ENCODE assay signal across 8 cellular contexts in the genomic region with DNA sequence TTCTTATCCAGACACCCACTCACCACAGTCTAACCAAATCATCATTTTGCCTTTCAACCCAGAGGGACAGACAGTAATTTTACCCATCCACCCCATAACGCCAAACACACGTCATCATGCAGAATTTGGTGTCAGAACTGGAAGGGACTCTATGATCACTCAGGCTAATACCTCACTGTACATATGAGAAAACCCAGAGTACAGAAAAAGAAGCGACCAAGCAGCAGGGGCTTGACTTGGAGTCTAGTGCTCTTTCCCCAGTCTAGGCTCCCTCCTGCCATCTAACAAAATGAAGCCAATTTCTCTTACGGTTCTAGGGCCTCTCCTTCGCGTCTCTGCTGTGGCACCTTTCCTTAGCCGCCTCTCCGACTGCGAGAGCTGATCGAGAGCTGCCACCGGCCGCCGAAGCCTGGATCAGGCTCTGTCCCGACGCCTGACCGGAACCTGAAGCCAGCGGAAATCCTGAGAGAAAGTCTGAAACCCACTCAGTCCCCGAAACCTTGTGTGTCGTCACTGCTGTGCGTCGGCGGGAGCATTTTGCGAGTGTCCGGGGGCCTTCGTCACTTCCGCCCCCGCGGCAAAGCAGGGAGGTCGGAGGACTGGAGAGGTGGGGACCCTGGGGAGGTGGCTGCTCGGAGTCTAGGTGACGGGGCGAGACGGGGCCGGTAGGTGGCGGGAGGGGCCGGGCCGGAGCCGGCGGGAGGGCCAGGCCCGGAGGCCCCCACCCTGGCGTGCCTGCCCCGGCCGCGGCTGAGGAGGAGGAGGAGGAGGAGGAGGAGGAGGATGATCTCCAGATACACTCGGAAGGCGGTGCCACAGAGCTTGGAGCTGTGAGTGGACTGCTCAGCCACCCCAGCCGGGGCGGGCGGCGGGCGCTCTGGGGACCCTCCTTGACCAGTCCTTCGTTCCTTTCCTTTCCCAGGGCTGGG. TPM values are rescaled to one million over a fixed set of nuclear protein-coding genes. Genes with fewer than 3 reads are reported as not detected.
DNase-seq lines count a peak whose midpoint lies in the region; ATAC-seq and TF ChIP-seq lines count a peak whose summit lies in the region.

Gene ECD, minus strand, starts transcription at position 452 of the 929 bp plus-strand sequence. CDS start 4,071 bp downstream, outside the sequence.
Gene FAM149B1, plus strand, starts transcription at position 563 of the 929 bp plus-strand sequence. Its CDS starts 221 bp downstream, at position 784.

- H3K9ac ChIP-seq in SK-N-MC (ENCODE audit: insufficient read length), result peak within 1 kb of the TSS; percentile 91

- TF ChIP-seq POLR2A in gastroesophageal sphincter (IDR thresholded peaks at IDR 0.05), result peak; percentile 93 to 94

- H3K9me3 Mint-ChIP-seq in activated naive CD4-positive, alpha-beta T cell treated with anti-CD3 and anti-CD28 coated beads, Interleukin-2, amount 10 ng/mL, durations not matched to agents 7 days and 5 days, result no peaks in the 10 kb centered on the region

- H3K36me3 ChIP-seq in SK-N-MC (ENCODE audit: insufficient read depth, low read length) (peaks cover 9% of the 10 kb centered on the region; the same call in 1 of the 2 replicates), gastroesophageal sphincter (peaks cover 0 to 13% of the 10 kb centered on the region in 2 donors), neutrophil (peaks cover 9% of the 10 kb centered on the region)

- WGBS in gastroesophageal sphincter (ENCODE audit: low coverage in 1 of 2), 2 donors, result 0% methylated on average over 4 to 10 of the region's 52 CpGs

- H3K27ac ChIP-seq in SK-N-MC (peak within 1 kb of the TSS; percentile 68; the same call in 1 of the 2 replicates), gastroesophageal sphincter (peak within 1 kb of the TSS; percentile 91 to 98 (median 97)), neutrophil (peak within 1 kb of the TSS; percentile 93), substantia nigra (ENCODE audit: low read depth, low read length, poor library complexity, severe bottlenecking) (peak within 1 kb of the TSS; percentile 82)

- peak; percentile 99 for ATAC-seq in gastroesophageal sphincter

- no peak for TF ChIP-seq EP300 in gastroesophageal sphincter (IDR thresholded peaks at IDR 0.05)

- no peaks in the 10 kb centered on the region for H3K9me3 ChIP-seq in SK-N-MC (ENCODE audit: low read depth, low read length)
- no peaks in the 10 kb centered on the region for H3K9me3 ChIP-seq in gastroesophageal sphincter
- no peaks in the 10 kb centered on the region for H3K9me3 ChIP-seq in neutrophil

- H3K4me3 ChIP-seq in SK-N-MC (peak within 1 kb of the TSS; percentile 90), gastroesophageal sphincter (peak within 1 kb of the TSS; percentile 87 to 95), neutrophil (ENCODE audit: low read depth in 1 of 2, low read length in 1 of 2) (peak within 1 kb of the TSS; percentile 79 to 82)

- peak within 1 kb of the TSS; percentile 99 for H3K27ac Mint-ChIP-seq in activated naive CD4-positive, alpha-beta T cell treated with anti-CD3 and anti-CD28 coated beads, Interleukin-2, amount 10 ng/mL, durations not matched to agents 7 days and 5 days

- peak within 1 kb of the TSS; percentile 99 for H3K4me3 Mint-ChIP-seq in activated naive CD4-positive, alpha-beta T cell treated with anti-CD3 and anti-CD28 coated beads, Interleukin-2, amount 10 ng/mL, durations not matched to agents 7 days and 5 days

- CTCF ChIA-PET in HEK293T (lab: Yijun Ruan, JAX), result interaction anchor here (1.4 kb wide), 1 partner anchor 9 kb away, joined by 7 read pairs; no protein-coding TSS in a partner anchor
- CTCF ChIA-PET in activated naive CD4-positive, alpha-beta T cell treated with anti-CD3 and anti-CD28 coated beads, Interleukin-2, amount 10 ng/mL, durations not matched to agents 7 days and 5 days (lab: Charles Lee), result interaction anchor here (1.0 to 1.7 kb wide), 3 partner anchors 7 to 71 kb away, joined by 3 to 10 read pairs (median 6); partner anchors contain the start of gene P4HA1

- DNase-seq in GM04503 (ENCODE audit: low read depth) (peak; percentile 74), HEK293T (ENCODE audit: extremely low spot score) (peak; percentile 89), MV-4-11 (lab: John Stamatoyannopoulos, UW) (peak; percentile 86), SK-N-MC (ENCODE audit: low read depth, low spot score) (no peak), substantia nigra (lab: John Stamatoyannopoulos, UW) (peak; percentile 55 to 96 (median 89))
- peak; percentile 95 for DNase-seq in activated naive CD4-positive, alpha-beta T cell treated with anti-CD3 and anti-CD28 coated beads, Interleukin-2, amount 10 ng/mL, durations not matched to agents 7 days and 5 days

- H3K27me3 Mint-ChIP-seq in activated naive CD4-positive, alpha-beta T cell treated with anti-CD3 and anti-CD28 coated beads, Interleukin-2, amount 10 ng/mL, durations not matched to agents 7 days and 5 days, result peaks cover 3% of the 10 kb centered on the region

- no peaks in the 10 kb centered on the region for H3K27me3 ChIP-seq in gastroesophageal sphincter
- no peaks in the 10 kb centered on the region for H3K27me3 ChIP-seq in neutrophil

- H3K4me1 ChIP-seq in gastroesophageal sphincter (peaks cover 5 to 60% (median 6%) of the 10 kb centered on the region in 3 donors), neutrophil (ENCODE audit: control insufficient read depth in 1 of 2, insufficient read depth in 1 of 2, low read depth in 1 of 2, low read length in 1 of 2) (peaks cover 13 to 18% of the 10 kb centered on the region in 2 experiments)

- H3K36me3 Mint-ChIP-seq in activated naive CD4-positive, alpha-beta T cell treated with anti-CD3 and anti-CD28 coated beads, Interleukin-2, amount 10 ng/mL, durations not matched to agents 7 days and 5 days, result peaks cover 19% of the 10 kb centered on the region

- POLR2A ChIA-PET in HEK293T (lab: Yijun Ruan, JAX), result interaction anchor here (0.7 to 2.3 kb wide), 9 partner anchors 10 to 78 kb away, joined by 3 to 13 read pairs (median 4); partner anchors contain the start of genes DNAJC9, NUDT13 and P4HA1

- TF ChIP-seq CTCF in gastroesophageal sphincter (IDR thresholded peaks at IDR 0.05) (peak in 2 of 4 experiments; percentile 34 to 44), neutrophil (IDR thresholded peaks at IDR 0.05) (peak; percentile 55)

- H3K4me1 Mint-ChIP-seq in activated naive CD4-positive, alpha-beta T cell treated with anti-CD3 and anti-CD28 coated beads, Interleukin-2, amount 10 ng/mL, durations not matched to agents 7 days and 5 days, result peaks cover 42% of the 10 kb centered on the region

TF ChIP-seq in HEK293T, 16 proteins besides CTCF, POLR2A, EP300 and RAD21:
- TF ChIP-seq L3MBTL2 (conservative IDR thresholded peaks at IDR 0.05) (peak; percentile 34), FOXM1 (IDR thresholded peaks at IDR 0.05; ENCODE audit: borderline replicate concordance) (no peak), ELF4 (IDR thresholded peaks at IDR 0.05) (peak; percentile 73)

RNA-seq across cellular contexts. Expression of gene ECD, which starts in this region (rescaled TPM):
- 10 to 100 TPM; 27.3 to 35.0 (median 30.5) TPM for total RNA-seq in gastroesophageal sphincter

RNA-seq across cellular contexts. Expression of gene FAM149B1, which starts in this region (rescaled TPM):
- total RNA-seq in gastroesophageal sphincter, result 10 to 100 TPM; 10.9 to 16.2 (median 15.2) TPM
